2 cellular contexts compared by ENCODE assay signal in genomic region chr4:18039113-18039512, GRCh38.
TF ChIP-seq lines count a peak whose summit lies in the region.

No MANE protein-coding gene starts in this region.

TF ChIP-seq in IMR-90, 13 proteins besides CTCF, POLR2A, EP300 and RAD21:
- TF ChIP-seq CHD1 (IDR thresholded peaks at IDR 0.05; ENCODE audit: low read depth, low read length) (no peak), MAZ (IDR thresholded peaks at IDR 0.05; ENCODE audit: borderline replicate concordance, low read depth, low read length) (no peak)

TF ChIP-seq in HepG2, 621 proteins besides CTCF, POLR2A, EP300 and RAD21:
- TF ChIP-seq ZNF496 (CRISPR knock-in tag; IDR thresholded peaks at IDR 0.05; ENCODE audit: insufficient replicate concordance) (no peak), ZNF484 (CRISPR knock-in tag; IDR thresholded peaks at IDR 0.05; ENCODE audit: borderline replicate concordance, low read depth) (no peak)
